Comparison of ENCODE assay signal across 19 cellular contexts in genomic region chr14:24198845-24199524, GRCh38. TPM values are rescaled to one million over a fixed set of nuclear protein-coding genes. Genes with fewer than 3 reads are reported as not detected.
DNase-seq lines count a peak whose midpoint lies in the region; ATAC-seq and TF ChIP-seq lines count a peak whose summit lies in the region.
"Had no signal": no experiment of that assay in that cellular context is flagged by ENCODE, and none has a peak within 500 bp of the region (broad histone marks: within the 10 kb centered on the region; RNA-seq: fewer than 3 reads in every experiment).

No MANE protein-coding gene starts in this region.

- DNase-seq in activated CD4-positive, alpha-beta T cell treated with anti-CD3 and anti-CD28 coated beads, Interleukin-2, amount 10 ng/mL, durations not matched to agents 7 days and 5 days, result no peak
- DNase-seq in activated CD4-positive, alpha-beta T cell treated with anti-CD3 and anti-CD28 coated beads, Interleukin-2, amount 50 U/mL, for 48 hours, result no peak
- peak; percentile 3 to 21 for DNase-seq in Kasumi-1 (lab: John Stamatoyannopoulos, UW)
- DNase-seq in central memory CD8-positive, alpha-beta T cell (ENCODE audit: low spot score in 2 of 2), result no peak
- DNase-seq in neural crest cell (ENCODE audit: low read depth, low spot score), result no peak
- DNase-seq in NCI-H2029 (lab: John Stamatoyannopoulos, UW), result no peak
- DNase-seq in 8988T, result no peak
- DNase-seq: ACHN; GF-D8; left ventricle myocardium inferior; MG63; NCI-H2081; NCI-H526; stimulated activated CD4-positive, alpha-beta T cell treated with anti-CD3 and anti-CD28 coated beads, Interleukin-2, amount 100 ng/mL, for 48 hours; T-helper 9 cell had no signal

- H3K9me3 Mint-ChIP-seq in activated CD4-positive, alpha-beta T cell treated with anti-CD3 and anti-CD28 coated beads, Interleukin-2, amount 10 ng/mL, durations not matched to agents 7 days and 5 days, result peaks cover 11% of the 10 kb centered on the region
- no peaks in the 10 kb centered on the region for H3K9me3 Mint-ChIP-seq in central memory CD8-positive, alpha-beta T cell
- no peaks in the 10 kb centered on the region for H3K9me3 Mint-ChIP-seq in neural crest cell

- no peak for ATAC-seq in central memory CD8-positive, alpha-beta T cell (replicated peaks; ENCODE audit: extremely low read depth, poor library complexity, severe bottlenecking)
- no peak for ATAC-seq in GM21723 (IDR thresholded peaks at IDR 0.05; ENCODE audit: unreplicated experiment)
- ATAC-seq: sciatic nerve had no signal

- peak overlapping the region; percentile 37 for H3K27ac Mint-ChIP-seq in activated CD4-positive, alpha-beta T cell treated with anti-CD3 and anti-CD28 coated beads, Interleukin-2, amount 10 ng/mL, durations not matched to agents 7 days and 5 days
- peak overlapping the region; percentile 83 for H3K27ac Mint-ChIP-seq in central memory CD8-positive, alpha-beta T cell (ENCODE audit: low read depth)
- H3K27ac Mint-ChIP-seq in neural crest cell (ENCODE audit: unreplicated experiment), result peak overlapping the region; percentile 70

- TF ChIP-seq CTCF in neural crest cell (conservative IDR thresholded peaks at IDR 0.05), result no peak

- H3K4me1 Mint-ChIP-seq in activated CD4-positive, alpha-beta T cell treated with anti-CD3 and anti-CD28 coated beads, Interleukin-2, amount 10 ng/mL, durations not matched to agents 7 days and 5 days, result peaks cover 41% of the 10 kb centered on the region
- H3K4me1 Mint-ChIP-seq in central memory CD8-positive, alpha-beta T cell, result peaks cover 48% of the 10 kb centered on the region
- H3K4me1 Mint-ChIP-seq in neural crest cell, result peaks cover 36% of the 10 kb centered on the region

- H3K27me3 Mint-ChIP-seq in activated CD4-positive, alpha-beta T cell treated with anti-CD3 and anti-CD28 coated beads, Interleukin-2, amount 10 ng/mL, durations not matched to agents 7 days and 5 days, result no peaks in the 10 kb centered on the region
- no peaks in the 10 kb centered on the region for H3K27me3 Mint-ChIP-seq in central memory CD8-positive, alpha-beta T cell
- no peaks in the 10 kb centered on the region for H3K27me3 Mint-ChIP-seq in neural crest cell (ENCODE audit: low read depth)

- H3K36me3 Mint-ChIP-seq in activated CD4-positive, alpha-beta T cell treated with anti-CD3 and anti-CD28 coated beads, Interleukin-2, amount 10 ng/mL, durations not matched to agents 7 days and 5 days (ENCODE audit: low read depth), result peaks cover 65% of the 10 kb centered on the region
- peaks cover 46% of the 10 kb centered on the region for H3K36me3 Mint-ChIP-seq in central memory CD8-positive, alpha-beta T cell (ENCODE audit: insufficient read depth)
- peaks cover 30% of the 10 kb centered on the region for H3K36me3 Mint-ChIP-seq in neural crest cell (ENCODE audit: low read depth)

- CTCF ChIA-PET in activated CD4-positive, alpha-beta T cell treated with anti-CD3 and anti-CD28 coated beads, Interleukin-2, amount 10 ng/mL, durations not matched to agents 7 days and 5 days (lab: Charles Lee), result interaction anchor here (0.6 to 1.6 kb wide), 2 partner anchors 38 to 225 kb away, joined by 4 to 6 read pairs; partner anchors contain the start of gene IRF9

- POLR2A ChIA-PET in activated CD4-positive, alpha-beta T cell treated with anti-CD3 and anti-CD28 coated beads, Interleukin-2, amount 10 ng/mL, durations not matched to agents 7 days and 5 days (lab: Charles Lee), result no interaction called here

- no peak overlapping the region for H3K4me3 Mint-ChIP-seq in activated CD4-positive, alpha-beta T cell treated with anti-CD3 and anti-CD28 coated beads, Interleukin-2, amount 10 ng/mL, durations not matched to agents 7 days and 5 days
- H3K4me3 Mint-ChIP-seq in central memory CD8-positive, alpha-beta T cell, result no peak overlapping the region
- peak overlapping the region; percentile 63 for H3K4me3 Mint-ChIP-seq in neural crest cell

RNA-seq across cellular contexts. Expression of gene TM9SF1, which starts 3.7 kb away (rescaled TPM):
- total RNA-seq in activated CD4-positive, alpha-beta T cell treated with anti-CD3 and anti-CD28 coated beads, Interleukin-2, amount 10 ng/mL, durations not matched to agents 7 days and 5 days, result 10 to 100 TPM; 28.6 to 33.2 TPM
- total RNA-seq in neural crest cell, result 45.6 and 47.4 TPM in 2 replicates

RNA-seq across cellular contexts. Expression of gene TSSK4, which starts 6.5 kb away (rescaled TPM):
- total RNA-seq in activated CD4-positive, alpha-beta T cell treated with anti-CD3 and anti-CD28 coated beads, Interleukin-2, amount 10 ng/mL, durations not matched to agents 7 days and 5 days, result under 1 TPM; 0.52 to 0.60 TPM
- total RNA-seq in neural crest cell, result 0.47 and 0.48 TPM in 2 replicates
- total RNA-seq: cardiac septum, left ventricle myocardium inferior, sciatic nerve, tibial nerve had no signal

RNA-seq across cellular contexts. Expression of gene IPO4, which starts 10.4 kb away (rescaled TPM):
- total RNA-seq in activated CD4-positive, alpha-beta T cell treated with anti-CD3 and anti-CD28 coated beads, Interleukin-2, amount 10 ng/mL, durations not matched to agents 7 days and 5 days, result 10 to 100 TPM; 45.3 to 48.7 TPM
- 88.3 and 88.7 TPM in 2 replicates for total RNA-seq in neural crest cell

RNA-seq across cellular contexts. Expression of gene CHMP4A, which starts 14.3 kb away (rescaled TPM):
- total RNA-seq in activated CD4-positive, alpha-beta T cell treated with anti-CD3 and anti-CD28 coated beads, Interleukin-2, amount 10 ng/mL, durations not matched to agents 7 days and 5 days, result 10 to 100 TPM; 79.8 to 93.2 TPM
- 42.2 and 44.7 TPM in 2 replicates for total RNA-seq in neural crest cell

RNA-seq across cellular contexts. Expression of gene MDP1, which starts 16.9 kb away (rescaled TPM):
- total RNA-seq in activated CD4-positive, alpha-beta T cell treated with anti-CD3 and anti-CD28 coated beads, Interleukin-2, amount 10 ng/mL, durations not matched to agents 7 days and 5 days, result 10 to 100 TPM; 10.1 to 10.7 TPM
- total RNA-seq in neural crest cell, result 19.0 and 25.9 TPM in 2 replicates

Comparison
In these comparisons a context has a peak if more than half of its experiments do, and no peak if none do; other contexts are left out.
1. DNase-seq: peak in Kasumi-1 (2 of 2); none in activated CD4-positive, alpha-beta T cell treated with anti-CD3 and anti-CD28 coated beads, Interleukin-2, amount 10 ng/mL, durations not matched to agents 7 days and 5 days (single experiment), activated CD4-positive, alpha-beta T cell treated with anti-CD3 and anti-CD28 coated beads, Interleukin-2, amount 50 U/mL, for 48 hours (0 of 2), central memory CD8-positive, alpha-beta T cell (0 of 2), neural crest cell (single experiment), NCI-H2029 (single experiment) and 8988T (single experiment).
2. Peak in every context shown above with its lines, with median percentiles within 50 percentile points of each other: H3K27ac Mint-ChIP-seq.